15 cellular contexts compared by ENCODE assay signal in genomic region chr14:92578511-92578910, GRCh38.
DNase-seq lines count a peak whose midpoint lies in the region; ATAC-seq and TF ChIP-seq lines count a peak whose summit lies in the region.
"Had no signal": no experiment of that assay in that cellular context is flagged by ENCODE, and none has a peak within 500 bp of the region (broad histone marks: within the 10 kb centered on the region; RNA-seq: fewer than 3 reads in every experiment).

No MANE protein-coding gene starts in this region.

- H3K4me1 ChIP-seq in ovary (ENCODE audit: insufficient read depth) = no peaks in the 10 kb centered on the region
- H3K4me1 ChIP-seq: esophagus muscularis mucosa had no signal

- no peak overlapping the region for H3K4me3 ChIP-seq in AG04450 (ENCODE audit: low read depth, low read length)
- no peak overlapping the region for H3K4me3 ChIP-seq in foreskin fibroblast (ENCODE audit: low read depth in 1 of 2, low read length in 2 of 2)
- H3K4me3 ChIP-seq in ovary = no peak overlapping the region
- H3K4me3 ChIP-seq: esophagus muscularis mucosa, smooth muscle cell, suprapubic skin had no signal

- no peak for DNase-seq in AG04450 (ENCODE audit: low read depth, low spot score)
- DNase-seq in EL = peak; percentile 52
- DNase-seq in activated naive CD8-positive, alpha-beta T cell treated with anti-CD3 and anti-CD28 coated beads for 36 hours = no peak
- peak; percentile 33 to 66 for DNase-seq in foreskin fibroblast
- no peak for DNase-seq in ovary
- no peak for DNase-seq in NCI-H2196 (lab: John Stamatoyannopoulos, UW; ENCODE audit: unreplicated experiment)
- no peak for DNase-seq in hepatic stellate cell (ENCODE audit: low spot score)
- DNase-seq: activated CD4-positive, CD25-positive, alpha-beta regulatory T cell; mesendoderm; NCI-H446 treated with DMSO at 0.1 percent for 48 hours had no signal

- H3K27me3 ChIP-seq in AG04450 (ENCODE audit: control insufficient read depth, insufficient read depth, low read length) (no peaks in the 10 kb centered on the region), ovary (no peaks in the 10 kb centered on the region)
- H3K27me3 ChIP-seq: esophagus muscularis mucosa, suprapubic skin had no signal

- H3K36me3 Mint-ChIP-seq in activated naive CD8-positive, alpha-beta T cell treated with anti-CD3 and anti-CD28 coated beads for 36 hours = peaks cover 83% of the 10 kb centered on the region

- CTCF ChIA-PET in AG04450 (lab: Charles Lee) = no interaction called here

- intact Hi-C loops in ovary (cut with DNase I) = no loop called here

- H3K27ac ChIP-seq in AG04450 (ENCODE audit: low read depth, low read length) = peak overlapping the region; percentile 39
- no peak overlapping the region for H3K27ac ChIP-seq in ovary
- H3K27ac ChIP-seq: esophagus muscularis mucosa, suprapubic skin had no signal

- whole genome bisulfite sequencing in ovary, 3 donors = 87 to 97% (median 93%) methylated on average over 3 of the region's 3 CpGs

- no peaks in the 10 kb centered on the region for H3K36me3 ChIP-seq in ovary

- TF ChIP-seq CTCF in AG04450 (IDR thresholded peaks at IDR 0.05; ENCODE audit: low read depth, low read length) (no peak), foreskin fibroblast (IDR thresholded peaks at IDR 0.05; ENCODE audit: low read depth, low read length) (no peak), ovary (IDR thresholded peaks at IDR 0.05) (no peak)

- no peak for TF ChIP-seq EP300 in ovary (IDR thresholded peaks at IDR 0.05)

- H3K27ac Mint-ChIP-seq in activated naive CD8-positive, alpha-beta T cell treated with anti-CD3 and anti-CD28 coated beads for 36 hours = peak overlapping the region; percentile 92
- H3K27ac Mint-ChIP-seq: dendritic cell treated with granulocyte-macrophage colony-stimulating factor and Interleukin-4, amounts not matched to agents 40 ng/mL and 50 ng/mL, for 4 days had no signal

- H3K9me3 ChIP-seq in AG04450 (ENCODE audit: control insufficient read depth, insufficient read depth, low read length) (no peaks in the 10 kb centered on the region; the same call in 1 of the 2 replicates), ovary (no peaks in the 10 kb centered on the region)
- H3K9me3 ChIP-seq: esophagus muscularis mucosa, suprapubic skin had no signal

- H3K4me1 Mint-ChIP-seq in activated naive CD8-positive, alpha-beta T cell treated with anti-CD3 and anti-CD28 coated beads for 36 hours = peaks cover 82% of the 10 kb centered on the region

- no peaks in the 10 kb centered on the region for H3K27me3 Mint-ChIP-seq in activated naive CD8-positive, alpha-beta T cell treated with anti-CD3 and anti-CD28 coated beads for 36 hours
- H3K27me3 Mint-ChIP-seq: dendritic cell treated with granulocyte-macrophage colony-stimulating factor and Interleukin-4, amounts not matched to agents 40 ng/mL and 50 ng/mL, for 4 days had no signal

- POLR2A ChIA-PET in AG04450 (lab: Yijun Ruan, JAX) = no interaction called here

- ATAC-seq in GM18873 (IDR thresholded peaks at IDR 0.05; ENCODE audit: low FRiP score, unreplicated experiment) = no peak

- TF ChIP-seq POLR2A in ovary (IDR thresholded peaks at IDR 0.05) = no peak

- peaks cover 7% of the 10 kb centered on the region for H3K9me3 Mint-ChIP-seq in activated naive CD8-positive, alpha-beta T cell treated with anti-CD3 and anti-CD28 coated beads for 36 hours
- H3K9me3 Mint-ChIP-seq: dendritic cell treated with granulocyte-macrophage colony-stimulating factor and Interleukin-4, amounts not matched to agents 40 ng/mL and 50 ng/mL, for 4 days had no signal

- no peak overlapping the region for H3K4me3 Mint-ChIP-seq in activated naive CD8-positive, alpha-beta T cell treated with anti-CD3 and anti-CD28 coated beads for 36 hours
- H3K4me3 Mint-ChIP-seq: dendritic cell treated with granulocyte-macrophage colony-stimulating factor and Interleukin-4, amounts not matched to agents 40 ng/mL and 50 ng/mL, for 4 days had no signal

Comparison
In these comparisons a context has a peak if more than half of its experiments do, and no peak if none do; other contexts are left out.
1. DNase-seq: peak in EL (single experiment) and foreskin fibroblast (2 of 2); none in AG04450 (single experiment), activated naive CD8-positive, alpha-beta T cell treated with anti-CD3 and anti-CD28 coated beads for 36 hours (single experiment), ovary (0 of 5), NCI-H2196 (single experiment) and hepatic stellate cell (single experiment).